ENCODE assay signal across 8 cellular contexts in genomic region chr16:68091604-68092261, GRCh38. TPM values are rescaled to one million over a fixed set of nuclear protein-coding genes. Genes with fewer than 3 reads are reported as not detected.
A peak's percentile ranks its signal among the peaks of the same experiment; 100 is the strongest.
DNase-seq lines count a peak whose midpoint lies in the region; ATAC-seq and TF ChIP-seq lines count a peak whose summit lies in the region.

No MANE protein-coding gene starts in this region.

- DNase-seq in Calu3 (no peak), M059J (ENCODE audit: low read depth) (peak; percentile 66), mesendoderm (no peak), medulla oblongata (ENCODE audit: extremely low spot score) (no peak)
- no peak for DNase-seq in stimulated activated CD4-positive, alpha-beta T cell treated with anti-CD3 and anti-CD28 coated beads, Interleukin-2, amount 100 ng/mL, for 24 hours

- H3K23ac ChIP-seq in mesendoderm (ENCODE audit: low read length): no peak overlapping the region

- peaks cover 44% of the 10 kb centered on the region for H3K4me1 Mint-ChIP-seq in Calu3 (ENCODE audit: low read depth, unreplicated experiment)
- H3K4me1 Mint-ChIP-seq in activated naive CD8-positive, alpha-beta T cell (ENCODE audit: low read depth): peaks cover 86% of the 10 kb centered on the region

- CTCF ChIA-PET in Calu3 (lab: Charles Lee): no interaction called here

- no peak overlapping the region for H2AK5ac ChIP-seq in mesendoderm (ENCODE audit: low read length)

- H3K79me1 ChIP-seq in mesendoderm (ENCODE audit: low read length): peaks cover 11% of the 10 kb centered on the region

- H3K9ac ChIP-seq in mesendoderm (ENCODE audit: low read length): no peak overlapping the region

- H3K36me3 ChIP-seq in mesendoderm (ENCODE audit: control insufficient read depth, insufficient read depth, low read length): no peaks in the 10 kb centered on the region

- H2BK15ac ChIP-seq in mesendoderm (replicated peaks; ENCODE audit: low read depth): no peak overlapping the region

- H3K4me3 Mint-ChIP-seq in Calu3 (ENCODE audit: low read depth, unreplicated experiment): no peak overlapping the region
- peak overlapping the region; percentile 77 for H3K4me3 Mint-ChIP-seq in activated naive CD8-positive, alpha-beta T cell

- no peak overlapping the region for H3K4me3 ChIP-seq in mesendoderm (ENCODE audit: low read length)

- H3K4ac ChIP-seq in mesendoderm (ENCODE audit: low read depth, low read length): no peak overlapping the region

- H3K4me2 ChIP-seq in mesendoderm (ENCODE audit: low read length): no peak overlapping the region

- TF ChIP-seq CTCF in Calu3 (IDR thresholded peaks at IDR 0.05; ENCODE audit: unreplicated experiment): no peak

- H3K4me1 ChIP-seq in mesendoderm (ENCODE audit: control insufficient read depth, low read depth, low read length): no peaks in the 10 kb centered on the region

- H3K27me3 ChIP-seq in mesendoderm (ENCODE audit: insufficient read depth, low read length, poor library complexity): no peaks in the 10 kb centered on the region

- H3K18ac ChIP-seq in mesendoderm (ENCODE audit: low read length): no peak overlapping the region

- H3K27me3 Mint-ChIP-seq in Calu3 (ENCODE audit: unreplicated experiment): no peaks in the 10 kb centered on the region
- H3K27me3 Mint-ChIP-seq in activated naive CD8-positive, alpha-beta T cell: no peaks in the 10 kb centered on the region

- H3K36me3 Mint-ChIP-seq in Calu3 (ENCODE audit: insufficient read depth, unreplicated experiment): peaks cover 4% of the 10 kb centered on the region
- no peaks in the 10 kb centered on the region for H3K36me3 Mint-ChIP-seq in activated naive CD8-positive, alpha-beta T cell

- ATAC-seq in GM19455 (IDR thresholded peaks at IDR 0.05; ENCODE audit: unreplicated experiment) (no peak), GM18870 (IDR thresholded peaks at IDR 0.05; ENCODE audit: unreplicated experiment) (no peak)

- H4K8ac ChIP-seq in mesendoderm (ENCODE audit: low read depth, low read length): no peak overlapping the region

- no TSS peak for BruUV-seq in Calu3 (replicated peaks; lab: Mats Ljungman, UMichigan)

- intact Hi-C loops in Calu3 (cut with micrococcal nuclease; ENCODE audit: unreplicated experiment): no loop called here

- H3K27ac ChIP-seq in mesendoderm (ENCODE audit: low read depth, low read length): no peak overlapping the region

- no CpG with 5 or more reads among the region's 5 CpGs for WGBS in mesendoderm (ENCODE audit: extremely low coverage, insufficient coverage, low lambda C conversion rate)

- H4K5ac ChIP-seq in mesendoderm (ENCODE audit: low read length): no peak overlapping the region

- H3K27ac Mint-ChIP-seq in Calu3 (ENCODE audit: unreplicated experiment): peak overlapping the region; percentile 60
- peak overlapping the region; percentile 84 for H3K27ac Mint-ChIP-seq in activated naive CD8-positive, alpha-beta T cell

- peaks cover 3% of the 10 kb centered on the region for H3K9me3 Mint-ChIP-seq in Calu3 (ENCODE audit: low read depth, unreplicated experiment)
- H3K9me3 Mint-ChIP-seq in activated naive CD8-positive, alpha-beta T cell (ENCODE audit: low read depth): no peaks in the 10 kb centered on the region

- no peak overlapping the region for H2BK120ac ChIP-seq in mesendoderm (ENCODE audit: low read depth, low read length)

- no peak overlapping the region for H2BK5ac ChIP-seq in mesendoderm (ENCODE audit: low read length)

- H3K79me2 ChIP-seq in mesendoderm (ENCODE audit: control insufficient read depth, insufficient read depth, low read length): peaks cover 31% of the 10 kb centered on the region

- H3K56ac ChIP-seq in mesendoderm (ENCODE audit: low read length): peak overlapping the region; percentile 18

RNA-seq across cellular contexts. Expression of gene NFATC3, which starts 6.6 kb away (rescaled TPM):
- total RNA-seq in Calu3 (2022): 39.3 and 39.9 TPM in 2 replicates
- total RNA-seq in M059J (2014; rRNA removed; shearing (Covaris generic)): 24.9 and 31.9 TPM in 2 replicates
- polyA plus RNA-seq in mesendoderm (2013, experiment 1 of 2): 18.9 TPM
- 18.0 TPM for polyA plus RNA-seq in mesendoderm (2013, experiment 2 of 2)
